In the genomic region with DNA sequence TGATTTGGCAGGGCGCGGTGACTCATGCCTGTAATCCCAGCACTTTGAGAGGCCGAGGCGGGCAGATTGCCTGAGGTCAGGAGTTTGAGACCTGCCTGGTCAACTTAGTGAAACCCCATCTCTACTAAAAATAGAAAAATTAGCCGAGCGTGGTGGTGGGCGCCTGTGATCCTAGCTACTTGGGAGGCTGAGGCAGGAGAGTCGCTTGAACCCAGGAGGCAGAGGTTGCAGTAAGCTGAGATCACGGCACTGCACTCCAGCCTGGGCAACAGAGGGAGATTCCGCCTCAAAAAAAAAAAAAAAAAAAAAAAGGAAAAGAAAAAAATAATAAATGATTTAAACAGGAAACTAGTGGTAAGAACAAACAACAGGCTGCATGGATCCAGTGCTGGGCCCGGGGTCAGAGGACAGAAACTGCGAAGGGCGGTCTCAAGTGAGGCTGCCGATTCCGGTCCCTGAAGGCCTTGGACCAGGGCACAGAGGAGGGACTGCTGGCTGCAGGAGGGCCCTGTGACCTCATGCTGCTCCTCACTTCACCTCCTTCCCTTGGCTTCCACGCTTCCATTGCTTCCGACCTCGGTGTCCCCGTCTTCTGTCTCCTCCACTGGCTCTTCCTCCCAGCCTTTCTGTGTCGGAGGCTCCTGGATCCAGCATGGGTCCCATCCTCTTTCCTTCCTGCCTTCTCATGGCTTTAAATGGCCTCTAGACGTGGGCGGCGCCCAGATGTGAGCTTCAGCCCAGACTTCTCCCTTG, we compare ENCODE assay signal across 1 cellular context.
A peak's percentile ranks its signal among the peaks of the same experiment; 100 is the strongest.
TF ChIP-seq lines count a peak whose summit lies in the region.

No MANE protein-coding gene starts in this region.

TF ChIP-seq in HepG2, 621 proteins besides CTCF, POLR2A, EP300 and RAD21 (continued from another document and continues in another):
- TF ChIP-seq, protein P1, sequence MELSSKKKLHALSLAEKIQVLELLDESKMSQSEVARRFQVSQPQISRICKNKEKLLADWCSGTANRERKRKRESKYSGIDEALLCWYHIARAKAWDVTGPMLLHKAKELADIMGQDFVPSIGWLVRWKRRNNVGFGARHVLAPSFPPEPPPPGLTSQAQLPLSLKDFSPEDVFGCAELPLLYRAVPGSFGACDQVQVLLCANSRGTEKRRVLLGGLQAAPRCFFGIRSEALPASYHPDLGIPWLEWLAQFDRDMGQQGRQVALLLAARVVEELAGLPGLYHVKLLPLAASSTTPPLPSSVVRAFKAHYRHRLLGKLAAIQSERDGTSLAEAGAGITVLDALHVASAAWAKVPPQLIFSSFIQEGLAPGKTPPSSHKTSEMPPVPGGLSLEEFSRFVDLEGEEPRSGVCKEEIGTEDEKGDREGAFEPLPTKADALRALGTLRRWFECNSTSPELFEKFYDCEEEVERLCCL (CRISPR knock-in tag; IDR thresholded peaks at IDR 0.05; ENCODE audit: borderline replicate concordance): no peak
- TF ChIP-seq, protein P2, sequence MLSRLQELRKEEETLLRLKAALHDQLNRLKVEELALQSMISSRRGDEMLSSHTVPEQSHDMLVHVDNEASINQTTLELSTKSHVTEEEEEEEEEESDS (CRISPR knock-in tag; IDR thresholded peaks at IDR 0.05; ENCODE audit: borderline replicate concordance): 0 out of 2 replicates have a peak, but pooled peaks have one; percentile 28
- TF ChIP-seq MLLT10 (CRISPR knock-in tag; IDR thresholded peaks at IDR 0.05) (no peak), MTA1 (CRISPR knock-in tag; IDR thresholded peaks at IDR 0.05; ENCODE audit: borderline replicate concordance) (no peak; the same call in 1 of the 2 replicates), KLF6 (CRISPR knock-in tag; IDR thresholded peaks at IDR 0.05) (no peak), MYNN (CRISPR knock-in tag; IDR thresholded peaks at IDR 0.05; ENCODE audit: low read depth) (no peak), NBN (conservative IDR thresholded peaks at IDR 0.05) (no peak), ZSCAN31 (CRISPR knock-in tag; IDR thresholded peaks at IDR 0.05; ENCODE audit: low read depth) (no peak), ZNF562 (CRISPR knock-in tag; IDR thresholded peaks at IDR 0.05; ENCODE audit: borderline replicate concordance) (no peak), MED8 (CRISPR knock-in tag; IDR thresholded peaks at IDR 0.05; ENCODE audit: insufficient replicate concordance) (no peak), FLYWCH1 (CRISPR knock-in tag; IDR thresholded peaks at IDR 0.05) (no peak), SP140L (CRISPR knock-in tag; IDR thresholded peaks at IDR 0.05; ENCODE audit: borderline replicate concordance) (no peak), TBX3 (IDR thresholded peaks at IDR 0.05; ENCODE audit: borderline replicate concordance) (no peak), SIN3B (IDR thresholded peaks at IDR 0.05; ENCODE audit: low read length) (no peak), ZNF496 (CRISPR knock-in tag; IDR thresholded peaks at IDR 0.05; ENCODE audit: insufficient replicate concordance) (no peak), RXRA (CRISPR knock-in tag; IDR thresholded peaks at IDR 0.05) (peak; percentile 59), SALL2 (CRISPR knock-in tag; IDR thresholded peaks at IDR 0.05) (no peak), ZNF367 (CRISPR knock-in tag; IDR thresholded peaks at IDR 0.05; ENCODE audit: borderline replicate concordance) (no peak), CHD4 (IDR thresholded peaks at IDR 0.05; ENCODE audit: borderline replicate concordance, low read length) (no peak), THAP11 (CRISPR knock-in tag; IDR thresholded peaks at IDR 0.05) (0 out of 2 replicates have a peak, but pooled peaks have one; percentile 25), ZNF781 (CRISPR knock-in tag; IDR thresholded peaks at IDR 0.05; ENCODE audit: borderline replicate concordance, not compliant biosample characterization) (no peak), SETDB1 (CRISPR knock-in tag; IDR thresholded peaks at IDR 0.05; ENCODE audit: borderline replicate concordance) (no peak), NR2F1 (CRISPR knock-in tag; IDR thresholded peaks at IDR 0.05) (peak; percentile 25 to 26; a peak in 1 of 4 replicates), EZH2 (conservative IDR thresholded peaks at IDR 0.05; ENCODE audit: low read depth, low read length) (no peak), ZFYVE20 (CRISPR knock-in tag; IDR thresholded peaks at IDR 0.05; ENCODE audit: borderline replicate concordance, low read depth) (no peak), RXRB (CRISPR knock-in tag; IDR thresholded peaks at IDR 0.05; ENCODE audit: borderline replicate concordance) (peak; percentile 65; the same call in 1 of the 2 replicates), MBNL3 (CRISPR knock-in tag; conservative IDR thresholded peaks at IDR 0.05) (no peak), ZNF326 (CRISPR knock-in tag; IDR thresholded peaks at IDR 0.05; ENCODE audit: borderline replicate concordance) (no peak), SYNCRIP (IDR thresholded peaks at IDR 0.05; ENCODE audit: insufficient read depth, low read depth, low read length) (no peak), HIVEP1 (CRISPR knock-in tag; IDR thresholded peaks at IDR 0.05) (no peak), JARID2 (CRISPR knock-in tag; IDR thresholded peaks at IDR 0.05; ENCODE audit: insufficient replicate concordance) (no peak), KDM1A (CRISPR knock-in tag; IDR thresholded peaks at IDR 0.05) (no peak), RBM39 (IDR thresholded peaks at IDR 0.05; ENCODE audit: low read depth, low read length, poor library complexity, severe bottlenecking) (no peak), GTF2F1 (IDR thresholded peaks at IDR 0.05; ENCODE audit: low read length) (no peak), NFIB (CRISPR knock-in tag; IDR thresholded peaks at IDR 0.05; ENCODE audit: borderline replicate concordance) (no peak), HHEX (CRISPR knock-in tag; IDR thresholded peaks at IDR 0.05) (no peak), GABPB1 (CRISPR knock-in tag; IDR thresholded peaks at IDR 0.05) (peak; percentile 42), TMF1 (CRISPR knock-in tag; IDR thresholded peaks at IDR 0.05; ENCODE audit: low read depth) (no peak), TEAD2 (CRISPR knock-in tag; IDR thresholded peaks at IDR 0.05) (no peak), RARA (CRISPR knock-in tag; IDR thresholded peaks at IDR 0.05) (peak; percentile 60), KDM2A (CRISPR knock-in tag; IDR thresholded peaks at IDR 0.05; ENCODE audit: borderline replicate concordance, low read depth) (no peak), MIER3 (CRISPR knock-in tag; IDR thresholded peaks at IDR 0.05; ENCODE audit: borderline replicate concordance) (no peak), SP4 (CRISPR knock-in tag; IDR thresholded peaks at IDR 0.05) (peak; percentile 56), ZFP90 (CRISPR knock-in tag; IDR thresholded peaks at IDR 0.05; ENCODE audit: borderline replicate concordance) (no peak; the same call in 1 of the 2 replicates), MATR3 (CRISPR knock-in tag; IDR thresholded peaks at IDR 0.05) (no peak), ZNF557 (CRISPR knock-in tag; IDR thresholded peaks at IDR 0.05) (no peak), ZNF232 (CRISPR knock-in tag; IDR thresholded peaks at IDR 0.05; ENCODE audit: borderline replicate concordance) (no peak), MZF1 (CRISPR knock-in tag; IDR thresholded peaks at IDR 0.05; ENCODE audit: borderline replicate concordance) (no peak), BRCA1 (CRISPR knock-in tag; IDR thresholded peaks at IDR 0.05) (no peak), NFE2L1 (CRISPR knock-in tag; IDR thresholded peaks at IDR 0.05; ENCODE audit: borderline replicate concordance) (no peak), SNRNP70 (IDR thresholded peaks at IDR 0.05; ENCODE audit: low read depth, low read length) (no peak)
- TF ChIP-seq, protein P3, sequence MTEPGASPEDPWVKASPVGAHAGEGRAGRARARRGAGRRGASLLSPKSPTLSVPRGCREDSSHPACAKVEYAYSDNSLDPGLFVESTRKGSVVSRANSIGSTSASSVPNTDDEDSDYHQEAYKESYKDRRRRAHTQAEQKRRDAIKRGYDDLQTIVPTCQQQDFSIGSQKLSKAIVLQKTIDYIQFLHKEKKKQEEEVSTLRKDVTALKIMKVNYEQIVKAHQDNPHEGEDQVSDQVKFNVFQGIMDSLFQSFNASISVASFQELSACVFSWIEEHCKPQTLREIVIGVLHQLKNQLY (CRISPR knock-in tag; IDR thresholded peaks at IDR 0.05): no peak
- TF ChIP-seq, protein P4, sequence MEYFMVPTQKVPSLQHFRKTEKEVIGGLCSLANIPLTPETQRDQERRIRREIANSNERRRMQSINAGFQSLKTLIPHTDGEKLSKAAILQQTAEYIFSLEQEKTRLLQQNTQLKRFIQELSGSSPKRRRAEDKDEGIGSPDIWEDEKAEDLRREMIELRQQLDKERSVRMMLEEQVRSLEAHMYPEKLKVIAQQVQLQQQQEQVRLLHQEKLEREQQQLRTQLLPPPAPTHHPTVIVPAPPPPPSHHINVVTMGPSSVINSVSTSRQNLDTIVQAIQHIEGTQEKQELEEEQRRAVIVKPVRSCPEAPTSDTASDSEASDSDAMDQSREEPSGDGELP (IDR thresholded peaks at IDR 0.05; ENCODE audit: borderline replicate concordance, low read depth): no peak
- TF ChIP-seq, protein P5, sequence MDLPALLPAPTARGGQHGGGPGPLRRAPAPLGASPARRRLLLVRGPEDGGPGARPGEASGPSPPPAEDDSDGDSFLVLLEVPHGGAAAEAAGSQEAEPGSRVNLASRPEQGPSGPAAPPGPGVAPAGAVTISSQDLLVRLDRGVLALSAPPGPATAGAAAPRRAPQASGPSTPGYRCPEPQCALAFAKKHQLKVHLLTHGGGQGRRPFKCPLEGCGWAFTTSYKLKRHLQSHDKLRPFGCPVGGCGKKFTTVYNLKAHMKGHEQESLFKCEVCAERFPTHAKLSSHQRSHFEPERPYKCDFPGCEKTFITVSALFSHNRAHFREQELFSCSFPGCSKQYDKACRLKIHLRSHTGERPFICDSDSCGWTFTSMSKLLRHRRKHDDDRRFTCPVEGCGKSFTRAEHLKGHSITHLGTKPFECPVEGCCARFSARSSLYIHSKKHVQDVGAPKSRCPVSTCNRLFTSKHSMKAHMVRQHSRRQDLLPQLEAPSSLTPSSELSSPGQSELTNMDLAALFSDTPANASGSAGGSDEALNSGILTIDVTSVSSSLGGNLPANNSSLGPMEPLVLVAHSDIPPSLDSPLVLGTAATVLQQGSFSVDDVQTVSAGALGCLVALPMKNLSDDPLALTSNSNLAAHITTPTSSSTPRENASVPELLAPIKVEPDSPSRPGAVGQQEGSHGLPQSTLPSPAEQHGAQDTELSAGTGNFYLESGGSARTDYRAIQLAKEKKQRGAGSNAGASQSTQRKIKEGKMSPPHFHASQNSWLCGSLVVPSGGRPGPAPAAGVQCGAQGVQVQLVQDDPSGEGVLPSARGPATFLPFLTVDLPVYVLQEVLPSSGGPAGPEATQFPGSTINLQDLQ (CRISPR knock-in tag; IDR thresholded peaks at IDR 0.05): no peak
- TF ChIP-seq, protein P6, sequence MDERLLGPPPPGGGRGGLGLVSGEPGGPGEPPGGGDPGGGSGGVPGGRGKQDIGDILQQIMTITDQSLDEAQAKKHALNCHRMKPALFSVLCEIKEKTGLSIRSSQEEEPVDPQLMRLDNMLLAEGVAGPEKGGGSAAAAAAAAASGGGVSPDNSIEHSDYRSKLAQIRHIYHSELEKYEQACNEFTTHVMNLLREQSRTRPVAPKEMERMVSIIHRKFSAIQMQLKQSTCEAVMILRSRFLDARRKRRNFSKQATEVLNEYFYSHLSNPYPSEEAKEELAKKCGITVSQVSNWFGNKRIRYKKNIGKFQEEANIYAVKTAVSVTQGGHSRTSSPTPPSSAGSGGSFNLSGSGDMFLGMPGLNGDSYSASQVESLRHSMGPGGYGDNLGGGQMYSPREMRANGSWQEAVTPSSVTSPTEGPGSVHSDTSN (CRISPR knock-in tag; IDR thresholded peaks at IDR 0.05): no peak
- TF ChIP-seq, protein P7, sequence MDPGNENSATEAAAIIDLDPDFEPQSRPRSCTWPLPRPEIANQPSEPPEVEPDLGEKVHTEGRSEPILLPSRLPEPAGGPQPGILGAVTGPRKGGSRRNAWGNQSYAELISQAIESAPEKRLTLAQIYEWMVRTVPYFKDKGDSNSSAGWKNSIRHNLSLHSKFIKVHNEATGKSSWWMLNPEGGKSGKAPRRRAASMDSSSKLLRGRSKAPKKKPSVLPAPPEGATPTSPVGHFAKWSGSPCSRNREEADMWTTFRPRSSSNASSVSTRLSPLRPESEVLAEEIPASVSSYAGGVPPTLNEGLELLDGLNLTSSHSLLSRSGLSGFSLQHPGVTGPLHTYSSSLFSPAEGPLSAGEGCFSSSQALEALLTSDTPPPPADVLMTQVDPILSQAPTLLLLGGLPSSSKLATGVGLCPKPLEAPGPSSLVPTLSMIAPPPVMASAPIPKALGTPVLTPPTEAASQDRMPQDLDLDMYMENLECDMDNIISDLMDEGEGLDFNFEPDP (CRISPR knock-in tag; conservative IDR thresholded peaks at IDR 0.05): no peak
- TF ChIP-seq, protein P8, sequence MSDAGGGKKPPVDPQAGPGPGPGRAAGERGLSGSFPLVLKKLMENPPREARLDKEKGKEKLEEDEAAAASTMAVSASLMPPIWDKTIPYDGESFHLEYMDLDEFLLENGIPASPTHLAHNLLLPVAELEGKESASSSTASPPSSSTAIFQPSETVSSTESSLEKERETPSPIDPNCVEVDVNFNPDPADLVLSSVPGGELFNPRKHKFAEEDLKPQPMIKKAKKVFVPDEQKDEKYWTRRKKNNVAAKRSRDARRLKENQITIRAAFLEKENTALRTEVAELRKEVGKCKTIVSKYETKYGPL (CRISPR knock-in tag; IDR thresholded peaks at IDR 0.05): no peak
- TF ChIP-seq, protein P9, sequence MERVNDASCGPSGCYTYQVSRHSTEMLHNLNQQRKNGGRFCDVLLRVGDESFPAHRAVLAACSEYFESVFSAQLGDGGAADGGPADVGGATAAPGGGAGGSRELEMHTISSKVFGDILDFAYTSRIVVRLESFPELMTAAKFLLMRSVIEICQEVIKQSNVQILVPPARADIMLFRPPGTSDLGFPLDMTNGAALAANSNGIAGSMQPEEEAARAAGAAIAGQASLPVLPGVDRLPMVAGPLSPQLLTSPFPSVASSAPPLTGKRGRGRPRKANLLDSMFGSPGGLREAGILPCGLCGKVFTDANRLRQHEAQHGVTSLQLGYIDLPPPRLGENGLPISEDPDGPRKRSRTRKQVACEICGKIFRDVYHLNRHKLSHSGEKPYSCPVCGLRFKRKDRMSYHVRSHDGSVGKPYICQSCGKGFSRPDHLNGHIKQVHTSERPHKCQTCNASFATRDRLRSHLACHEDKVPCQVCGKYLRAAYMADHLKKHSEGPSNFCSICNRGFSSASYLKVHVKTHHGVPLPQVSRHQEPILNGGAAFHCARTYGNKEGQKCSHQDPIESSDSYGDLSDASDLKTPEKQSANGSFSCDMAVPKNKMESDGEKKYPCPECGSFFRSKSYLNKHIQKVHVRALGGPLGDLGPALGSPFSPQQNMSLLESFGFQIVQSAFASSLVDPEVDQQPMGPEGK (CRISPR knock-in tag; IDR thresholded peaks at IDR 0.05): no peak
